Comparison of ENCODE assay signal across 9 cellular contexts in the genomic region with DNA sequence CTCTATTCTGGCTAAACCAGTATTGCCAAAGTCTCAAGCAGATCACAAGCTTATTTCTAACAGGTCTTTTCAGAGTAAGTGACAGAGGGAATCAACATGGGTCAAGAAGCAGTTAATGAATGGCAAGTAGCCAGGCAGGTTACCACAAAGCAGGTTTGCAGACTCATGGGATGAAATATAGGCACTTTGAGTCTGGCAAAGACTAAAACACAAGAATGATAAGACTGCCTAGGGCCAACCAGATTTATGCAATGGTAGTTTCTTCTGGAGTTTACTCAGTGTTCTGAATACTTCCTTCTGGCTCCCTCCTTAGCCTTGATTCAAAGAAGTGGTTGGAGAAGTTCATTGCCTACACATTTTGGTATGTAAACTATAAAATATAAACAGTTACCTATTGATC. TPM values are rescaled to one million over a fixed set of nuclear protein-coding genes. Genes with fewer than 3 reads are reported as not detected.
DNase-seq lines count a peak whose midpoint lies in the region; TF ChIP-seq lines count a peak whose summit lies in the region.
"Had no signal": no experiment of that assay in that cellular context is flagged by ENCODE, and none has a peak within 500 bp of the region (broad histone marks: within the 10 kb centered on the region; RNA-seq: fewer than 3 reads in every experiment).

No MANE protein-coding gene starts in this region.

- no peaks in the 10 kb centered on the region for H3K9me3 Mint-ChIP-seq in endodermal cell

- H3K4me3 ChIP-seq in endodermal cell (ENCODE audit: low read length) (peak overlapping the region; percentile 89), neuron (ENCODE audit: low read length) (peak overlapping the region; percentile 97)

- H3K36me3 Mint-ChIP-seq in endodermal cell (ENCODE audit: low read depth), result peaks cover 18% of the 10 kb centered on the region

- no peaks in the 10 kb centered on the region for H3K9me3 ChIP-seq in endodermal cell (ENCODE audit: control insufficient read depth, low read length)
- no peaks in the 10 kb centered on the region for H3K9me3 ChIP-seq in neuron (ENCODE audit: low read length)

- H3K27me3 ChIP-seq in endodermal cell (ENCODE audit: control insufficient read depth, insufficient read depth, low read length, poor library complexity, severe bottlenecking) (no peaks in the 10 kb centered on the region), neuron (ENCODE audit: insufficient read depth, low read length) (no peaks in the 10 kb centered on the region)

- H3K4me1 Mint-ChIP-seq in endodermal cell, result peaks cover 37% of the 10 kb centered on the region

- no peaks in the 10 kb centered on the region for H3K27me3 Mint-ChIP-seq in endodermal cell (ENCODE audit: insufficient read depth)

- no peak overlapping the region for H3K27ac ChIP-seq in endodermal cell (ENCODE audit: low read depth, low read length)

- H3K9ac ChIP-seq in endodermal cell (ENCODE audit: extremely low read depth, low read length, poor library complexity, severe bottlenecking), result peak overlapping the region; percentile 21

- H3K4me3 Mint-ChIP-seq in endodermal cell, result peak overlapping the region; percentile 32

- H2AFZ ChIP-seq in neuron (ENCODE audit: low read depth, low read length), result no peak overlapping the region

- TF ChIP-seq CTCF in endodermal cell (conservative IDR thresholded peaks at IDR 0.05), result no peak

- peaks cover 44% of the 10 kb centered on the region for H3K36me3 ChIP-seq in endodermal cell (ENCODE audit: control insufficient read depth, insufficient read depth, low read length)
- peaks cover 46% of the 10 kb centered on the region for H3K36me3 ChIP-seq in neuron (ENCODE audit: insufficient read depth, low read length)

- H3K27ac Mint-ChIP-seq in endodermal cell, result peak overlapping the region; percentile 56

- H3K4me1 ChIP-seq in endodermal cell (ENCODE audit: control insufficient read depth, insufficient read depth, low read length) (peaks cover 7% of the 10 kb centered on the region), neuron (ENCODE audit: insufficient read depth, low read length) (peaks cover 53% of the 10 kb centered on the region)

- DNase-seq in NCI-H748 (lab: John Stamatoyannopoulos, UW; ENCODE audit: unreplicated experiment) (peak; percentile 41), NCI-H748 treated with DMSO at 0.1 percent for 48 hours (lab: John Stamatoyannopoulos, UW) (no peak), NCI-H69 (lab: John Stamatoyannopoulos, UW) (peak; percentile 13), endodermal cell (no peak), GM03348 (ENCODE audit: low spot score) (no peak), NCI-H1417 (lab: John Stamatoyannopoulos, UW) (no peak), NCI-H774 (lab: John Stamatoyannopoulos, UW) (no peak)
- DNase-seq: cortex of kidney had no signal

RNA-seq across cellular contexts. Expression of a gene that starts 3.6 kb away (rescaled TPM):
- total RNA-seq in endodermal cell, result 100 to 1,000 TPM; 142 to 176 TPM
- polyA plus RNA-seq in endodermal cell (2013, experiment 1 of 2), result 616 TPM
- polyA plus RNA-seq in endodermal cell (2013, experiment 2 of 2), result 649 TPM

Comparison
In these comparisons a context has a peak if more than half of its experiments do, and no peak if none do; other contexts are left out.
1. DNase-seq: peak in NCI-H748 (single experiment) and NCI-H69 (single experiment); none in NCI-H748 treated with DMSO at 0.1 percent for 48 hours (single experiment), endodermal cell (single experiment), GM03348 (single experiment), NCI-H1417 (0 of 3) and NCI-H774 (single experiment).